Comparison of ENCODE assay signal across 8 cellular contexts in the genomic region with DNA sequence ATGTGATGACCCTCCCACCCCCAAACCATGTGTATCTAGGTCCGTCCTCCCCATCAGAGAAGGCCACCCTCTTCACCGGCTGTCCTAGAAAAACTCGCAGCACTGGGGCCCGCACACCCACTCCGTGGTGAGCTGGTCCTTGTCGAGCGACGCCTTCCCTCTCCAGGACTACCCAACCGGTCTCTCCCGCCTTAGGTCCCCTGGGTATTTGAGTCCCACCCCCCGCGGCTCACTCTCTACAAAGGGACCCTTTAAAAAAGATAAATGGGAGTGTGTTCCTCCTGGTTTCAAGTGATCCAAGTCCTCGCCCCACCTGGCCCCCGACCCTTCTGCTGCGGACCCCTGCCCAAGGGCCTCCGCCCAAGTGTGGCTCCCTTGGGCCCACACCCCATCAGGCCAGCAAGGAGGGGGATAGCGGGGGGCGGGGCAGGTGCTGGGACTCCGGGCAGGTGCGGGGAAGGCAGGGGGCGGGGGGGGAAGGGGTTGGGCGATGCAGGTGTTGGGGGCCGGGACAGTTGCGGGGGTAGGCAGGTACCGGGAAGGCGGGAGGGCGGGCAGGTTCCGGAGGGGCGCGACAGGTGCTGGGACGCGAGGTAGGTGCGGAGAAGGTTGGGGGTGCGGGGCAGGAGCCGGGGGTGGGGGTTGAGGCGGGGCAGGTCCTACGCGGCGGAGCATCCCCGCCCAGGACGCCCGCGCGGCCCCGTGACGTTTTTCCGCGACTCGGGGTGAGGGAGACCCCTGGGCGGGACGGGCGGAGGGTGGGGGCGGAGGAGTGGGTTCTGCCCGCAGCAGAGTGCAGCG. TPM values are rescaled to one million over a fixed set of nuclear protein-coding genes. Genes with fewer than 3 reads are reported as not detected.
A peak's percentile ranks its signal among the peaks of the same experiment; 100 is the strongest.
DNase-seq lines count a peak whose midpoint lies in the region; ATAC-seq and TF ChIP-seq lines count a peak whose summit lies in the region.

No MANE protein-coding gene starts in this region.

- no peak overlapping the region for H3K27ac Mint-ChIP-seq in neural progenitor cell

- peaks cover 29% of the 10 kb centered on the region for H3K27me3 Mint-ChIP-seq in neural progenitor cell (ENCODE audit: insufficient read depth, low read depth)

- peak overlapping the region; percentile 80 for H3K4me2 ChIP-seq in neural progenitor cell

- no peak for ATAC-seq in GM21447 (IDR thresholded peaks at IDR 0.05; ENCODE audit: unreplicated experiment)
- no peak for ATAC-seq in activated CD4-positive, CD25-positive, alpha-beta regulatory T cell treated with anti-CD3 and anti-CD28 coated beads, Interleukin-2, amount 50 U/mL, for 24 hours

- H3K4me1 Mint-ChIP-seq in neural progenitor cell = peaks cover 27% of the 10 kb centered on the region

- H3K4me3 ChIP-seq in BE2C (ENCODE audit: low read depth, low read length) = 0 out of 2 replicates have a peak overlapping the region, but pooled peaks have one; percentile 4
- H3K4me3 ChIP-seq in Jurkat, Clone E6-1 (ENCODE audit: low read length) = peak overlapping the region; percentile 38
- peak overlapping the region; percentile 95 for H3K4me3 ChIP-seq in coronary artery
- H3K4me3 ChIP-seq in neural progenitor cell = peak overlapping the region; percentile 57

- peaks cover 14% of the 10 kb centered on the region for H3F3A ChIP-seq in neural progenitor cell (ENCODE audit: low read depth)

- H4K20me1 ChIP-seq in neural progenitor cell (ENCODE audit: low read depth) = peaks cover 30% of the 10 kb centered on the region

- peaks cover 8% of the 10 kb centered on the region for H3K27me3 ChIP-seq in BE2C
- H3K27me3 ChIP-seq in neural progenitor cell = peaks cover 28% of the 10 kb centered on the region

- H3K4me3 Mint-ChIP-seq in neural progenitor cell = peak overlapping the region; percentile 76

- DNase-seq in BE2C (no peak), coronary artery (ENCODE audit: low spot score) (no peak), neural progenitor cell (ENCODE audit: low spot score) (peak; percentile 39), NOMO-1 treated with dmso at 0.1 percent for 144 hours (lab: John Stamatoyannopoulos, UW; ENCODE audit: unreplicated experiment) (no peak), kidney tubule cell (ENCODE audit: low spot score) (no peak)
- DNase-seq in Jurkat, Clone E6-1 (ENCODE audit: low read depth, low spot score) = no peak

- no peaks in the 10 kb centered on the region for H3K9me3 Mint-ChIP-seq in neural progenitor cell

- no peaks in the 10 kb centered on the region for H3K36me3 Mint-ChIP-seq in neural progenitor cell

- H2AFZ ChIP-seq in neural progenitor cell (replicated peaks) = no peak overlapping the region

- TF ChIP-seq CTCF in BE2C (IDR thresholded peaks at IDR 0.05; ENCODE audit: low read depth, low read length) = no peak
- TF ChIP-seq CTCF in coronary artery (IDR thresholded peaks at IDR 0.05) = no peak
- no peak for TF ChIP-seq CTCF in neural progenitor cell (IDR thresholded peaks at IDR 0.05)

- H3K9ac ChIP-seq in neural progenitor cell = no peak overlapping the region

- H3K27ac ChIP-seq in coronary artery (peak overlapping the region; percentile 27 to 92), neural progenitor cell (no peak overlapping the region)

- H3K36me3 ChIP-seq in BE2C (no peaks in the 10 kb centered on the region), neural progenitor cell (no peaks in the 10 kb centered on the region)

- no peaks in the 10 kb centered on the region; the same call in 1 of the 2 replicates for H3K4me1 ChIP-seq in BE2C
- peaks cover 14% of the 10 kb centered on the region for H3K4me1 ChIP-seq in neural progenitor cell

- H3K9me3 ChIP-seq in BE2C = no peaks in the 10 kb centered on the region; the same call in 1 of the 2 replicates
- H3K9me3 ChIP-seq in neural progenitor cell (ENCODE audit: low read depth) = no peaks in the 10 kb centered on the region

- peaks cover 3% of the 10 kb centered on the region for H3K79me2 ChIP-seq in neural progenitor cell (ENCODE audit: low read depth)

RNA-seq across cellular contexts. Expression of a gene that starts 0.9 kb away (rescaled TPM):
- 69.9 TPM for polyA plus RNA-seq in BE2C (2012; ENCODE audit: insufficient read depth, insufficient read length, low read depth)
- 33.6 TPM for polyA plus RNA-seq in Jurkat, Clone E6-1 (2012; ENCODE audit: insufficient read depth, insufficient read length)
- total RNA-seq in neural progenitor cell (ENCODE audit: low replicate concordance) = 12.9 and 34.4 TPM in 2 replicates

RNA-seq across cellular contexts. Expression of a gene that starts 14.2 kb away (rescaled TPM):
- polyA plus RNA-seq in BE2C (2012; ENCODE audit: insufficient read depth, insufficient read length, low read depth) = 119 TPM
- polyA plus RNA-seq in Jurkat, Clone E6-1 (2012; ENCODE audit: insufficient read depth, insufficient read length) = 68.7 TPM
- 34.4 and 52.4 TPM in 2 replicates for total RNA-seq in neural progenitor cell (ENCODE audit: low replicate concordance)

RNA-seq across cellular contexts. Expression of a gene that starts 14.3 kb away (rescaled TPM):
- polyA plus RNA-seq in BE2C (2012; ENCODE audit: insufficient read depth, insufficient read length, low read depth) = 130 TPM
- polyA plus RNA-seq in Jurkat, Clone E6-1 (2012; ENCODE audit: insufficient read depth, insufficient read length) = 59.0 TPM
- total RNA-seq in neural progenitor cell (ENCODE audit: low replicate concordance) = 47.8 and 84.5 TPM in 2 replicates

RNA-seq across cellular contexts. Expression of a gene that starts 25.8 kb away (rescaled TPM):
- 116 TPM for polyA plus RNA-seq in BE2C (2012; ENCODE audit: insufficient read depth, insufficient read length, low read depth)
- polyA plus RNA-seq in Jurkat, Clone E6-1 (2012; ENCODE audit: insufficient read depth, insufficient read length) = 57.6 TPM
- 37.6 and 55.2 TPM in 2 replicates for total RNA-seq in neural progenitor cell (ENCODE audit: low replicate concordance)

RNA-seq across cellular contexts. Expression of a gene that starts 52.9 kb away (rescaled TPM):
- polyA plus RNA-seq in BE2C (2012; ENCODE audit: insufficient read depth, insufficient read length, low read depth) = 289 TPM
- 51.5 TPM for polyA plus RNA-seq in Jurkat, Clone E6-1 (2012; ENCODE audit: insufficient read depth, insufficient read length)
- 10.3 and 36.9 TPM in 2 replicates for total RNA-seq in neural progenitor cell (ENCODE audit: low replicate concordance)

Comparison
In these comparisons a context has a peak if more than half of its experiments do, and no peak if none do; other contexts are left out.
1. H3K4me3 ChIP-seq: peak in every context shown above with its lines; median percentile 95 in coronary artery; 57 in neural progenitor cell; 38 in Jurkat, Clone E6-1; 4 in BE2C.